ENCODE assay signal across 9 cellular contexts in the genomic region with DNA sequence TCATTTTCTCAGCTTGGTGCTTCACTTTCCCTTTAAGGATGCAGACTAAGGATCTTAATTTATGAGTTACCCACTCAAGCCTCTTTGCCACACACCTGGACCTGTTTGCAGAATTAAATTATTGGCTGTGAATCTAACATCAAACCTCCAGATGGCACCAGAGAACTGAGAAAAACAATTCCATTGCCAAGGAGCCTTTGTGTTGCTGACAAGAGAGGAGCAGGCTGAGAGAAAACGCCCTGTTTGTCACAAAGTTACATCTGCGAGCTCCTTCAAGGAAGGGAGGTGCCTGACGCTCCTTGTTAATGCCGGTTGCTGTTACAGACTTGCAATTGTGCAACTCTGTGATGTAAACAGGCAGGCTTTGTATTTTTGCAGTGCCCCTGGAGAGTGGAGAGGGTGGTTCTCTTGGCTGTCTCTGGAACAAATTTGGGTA. TPM values are rescaled to one million over a fixed set of nuclear protein-coding genes. Genes with fewer than 3 reads are reported as not detected.
DNase-seq lines count a peak whose midpoint lies in the region; ATAC-seq and TF ChIP-seq lines count a peak whose summit lies in the region.
"Had no signal": no experiment of that assay in that cellular context is flagged by ENCODE, and none has a peak within 500 bp of the region (broad histone marks: within the 10 kb centered on the region; RNA-seq: fewer than 3 reads in every experiment).

No MANE protein-coding gene starts in this region.

- H3K27me3 Mint-ChIP-seq in activated naive CD8-positive, alpha-beta T cell treated with anti-CD3 and anti-CD28 coated beads, Interleukin-2, amount 50 U/mL, for 24 hours = peaks cover 8% of the 10 kb centered on the region
- H3K27me3 Mint-ChIP-seq in progenitor cell of endocrine pancreas = peaks cover 9% of the 10 kb centered on the region

- no peaks in the 10 kb centered on the region for H3K9me3 Mint-ChIP-seq in activated naive CD8-positive, alpha-beta T cell treated with anti-CD3 and anti-CD28 coated beads, Interleukin-2, amount 50 U/mL, for 24 hours
- H3K9me3 Mint-ChIP-seq in progenitor cell of endocrine pancreas (ENCODE audit: low read depth) = no peaks in the 10 kb centered on the region

- no peak overlapping the region for H3K4me3 ChIP-seq in heart left ventricle

- H3K36me3 Mint-ChIP-seq in activated naive CD8-positive, alpha-beta T cell treated with anti-CD3 and anti-CD28 coated beads, Interleukin-2, amount 50 U/mL, for 24 hours (ENCODE audit: low read depth) = no peaks in the 10 kb centered on the region
- H3K36me3 Mint-ChIP-seq in progenitor cell of endocrine pancreas (ENCODE audit: insufficient read depth) = no peaks in the 10 kb centered on the region

- intact Hi-C loops in heart left ventricle (cut with DNase I) = loop anchor here in 6 of 10 donors (2.0 to 10.0 kb wide), 6 partner anchors 67 to 788 kb away; a partner anchor contains a TSS

- TF ChIP-seq POLR2A in heart left ventricle (IDR thresholded peaks at IDR 0.05) = no peak

- peaks cover 0 to 10% (median 2%) of the 10 kb centered on the region in 12 donors for H3K4me1 ChIP-seq in heart left ventricle

- TF ChIP-seq CTCF in heart left ventricle (IDR thresholded peaks at IDR 0.05) = peak; percentile 29 to 61 (median 52)
- TF ChIP-seq CTCF in progenitor cell of endocrine pancreas (IDR thresholded peaks at IDR 0.05; ENCODE audit: unreplicated experiment) = peak; percentile 70

- no peaks in the 10 kb centered on the region for H3K36me3 ChIP-seq in heart left ventricle

- no peak overlapping the region for H3K27ac Mint-ChIP-seq in activated naive CD8-positive, alpha-beta T cell treated with anti-CD3 and anti-CD28 coated beads, Interleukin-2, amount 50 U/mL, for 24 hours
- H3K27ac Mint-ChIP-seq in progenitor cell of endocrine pancreas = no peak overlapping the region

- in situ Hi-C loops in Caki2 (cut with HindIII; ENCODE audit: low pct_unique_long_range_greater_than_20kb, low sequenced_read_pairs) = no loop called here

- DNase-seq in Caki2 (ENCODE audit: low read depth) (peak; percentile 55), HCEC 1CT (peak; percentile 58), NCI-H345 treated with DMSO at 0.1 percent for 48 hours (lab: John Stamatoyannopoulos, UW; ENCODE audit: unreplicated experiment) (peak; percentile 51), heart left ventricle (peak in 4 of 5 donors; percentile 18 to 66 (median 44)), progenitor cell of endocrine pancreas (ENCODE audit: low spot score, unreplicated experiment) (no peak)
- DNase-seq in activated naive CD8-positive, alpha-beta T cell treated with anti-CD3 and anti-CD28 coated beads, Interleukin-2, amount 50 U/mL, for 24 hours = no peak

- peaks cover 12% of the 10 kb centered on the region for H3K4me1 Mint-ChIP-seq in activated naive CD8-positive, alpha-beta T cell treated with anti-CD3 and anti-CD28 coated beads, Interleukin-2, amount 50 U/mL, for 24 hours
- peaks cover 2% of the 10 kb centered on the region for H3K4me1 Mint-ChIP-seq in progenitor cell of endocrine pancreas (ENCODE audit: low read depth)

- WGBS in heart left ventricle, 4 donors = 0 to 4% (median 1%) methylated on average over 4 of the region's 4 CpGs

- no peak overlapping the region for H3K4me3 Mint-ChIP-seq in activated naive CD8-positive, alpha-beta T cell treated with anti-CD3 and anti-CD28 coated beads, Interleukin-2, amount 50 U/mL, for 24 hours
- no peak overlapping the region for H3K4me3 Mint-ChIP-seq in progenitor cell of endocrine pancreas (ENCODE audit: low read depth)

- H3K27ac ChIP-seq in heart left ventricle = no peak overlapping the region

- peak; percentile 40 for ATAC-seq in activated naive CD8-positive, alpha-beta T cell treated with anti-CD3 and anti-CD28 coated beads, Interleukin-2, amount 50 U/mL, for 24 hours
- ATAC-seq in heart left ventricle (peak; percentile 73 to 92 (median 89)), HG02763 (IDR thresholded peaks at IDR 0.05; ENCODE audit: unreplicated experiment) (no peak), HG03354 (IDR thresholded peaks at IDR 0.05; ENCODE audit: poor library complexity, severe bottlenecking, unreplicated experiment) (no peak)

- no peaks in the 10 kb centered on the region for H3K9me3 ChIP-seq in heart left ventricle

- no peaks in the 10 kb centered on the region for H3K27me3 ChIP-seq in heart left ventricle

RNA-seq across cellular contexts. Expression of a gene that starts 36.3 kb away (rescaled TPM):
- total RNA-seq in Caki2 (2014; rRNA removed; shearing (Covaris generic); ENCODE audit: low replicate concordance) = not detected in 2 replicates
- total RNA-seq in heart left ventricle (under 1 TPM in 1 of 9 donors, not detected in 8; 0.19 TPM), progenitor cell of endocrine pancreas (0.07 and 0.10 TPM in 2 replicates)
- polyA plus RNA-seq in heart left ventricle = not detected
- total RNA-seq: T-helper 2 cell treated with Interferon-gamma antibody and Interleukin-4, amounts not matched to agents 100 ng/mL and 5 ng/mL, for 36 hours had no signal

Comparison
In these comparisons a context has a peak if more than half of its experiments do, and no peak if none do; other contexts are left out.
1. DNase-seq: peak in Caki2 (single experiment), HCEC 1CT (single experiment), NCI-H345 treated with DMSO at 0.1 percent for 48 hours (single experiment) and heart left ventricle (4 of 5); none in activated naive CD8-positive, alpha-beta T cell treated with anti-CD3 and anti-CD28 coated beads, Interleukin-2, amount 50 U/mL, for 24 hours (single experiment) and progenitor cell of endocrine pancreas (single experiment).
2. ATAC-seq: peak in activated naive CD8-positive, alpha-beta T cell treated with anti-CD3 and anti-CD28 coated beads, Interleukin-2, amount 50 U/mL, for 24 hours (single experiment) and heart left ventricle (4 of 4); none in HG02763 (single experiment) and HG03354 (single experiment).